In genomic region chr11:1982908-1983600, GRCh38 we compare ENCODE assay signal across 33 cellular contexts. TPM values are rescaled to one million over a fixed set of nuclear protein-coding genes. Genes with fewer than 3 reads are reported as not detected.
"Had no signal": no experiment of that assay in that cellular context is flagged by ENCODE, and none has a peak within 500 bp of the region (broad histone marks: within the 10 kb centered on the region; RNA-seq: fewer than 3 reads in every experiment).

No MANE protein-coding gene starts in this region.

- H3K27ac Mint-ChIP-seq: activated B cell treated with CpG ODN at 0.5 μM for 24 hours; activated CD4-positive, alpha-beta memory T cell treated with anti-CD3 and anti-CD28 coated beads, Interleukin-2, amount 10 ng/mL, durations not matched to agents 7 days and 5 days; activated CD4-positive, alpha-beta T cell treated with anti-CD3 and anti-CD28 coated beads, Interleukin-2, amount 10 ng/mL, durations not matched to agents 7 days and 5 days; activated CD8-positive, alpha-beta memory T cell treated with anti-CD3 and anti-CD28 coated beads, Interleukin-2, amount 10 ng/mL, durations not matched to agents 7 days and 5 days; activated CD8-positive, alpha-beta T cell treated with anti-CD3 and anti-CD28 coated beads, Interleukin-2, amount 10 ng/mL, durations not matched to agents 7 days and 5 days; activated naive CD4-positive, alpha-beta T cell treated with anti-CD3 and anti-CD28 coated beads, Interleukin-2, amount 10 ng/mL, durations not matched to agents 7 days and 5 days; activated naive CD4-positive, alpha-beta T cell treated with anti-CD3 and anti-CD28 coated beads, Interleukin-2, amount 50 U/mL, for 24 hours; activated naive CD8-positive, alpha-beta T cell; activated naive CD8-positive, alpha-beta T cell treated with anti-CD3 and anti-CD28 coated beads, Interleukin-2, amount 10 ng/mL, durations not matched to agents 7 days and 5 days; activated naive CD8-positive, alpha-beta T cell treated with anti-CD3 and anti-CD28 coated beads, Interleukin-2, amount 50 U/mL, for 24 hours; activated T-cell treated with anti-CD3 and anti-CD28 coated beads, Interleukin-2, amount 50 U/mL, for 24 hours; activated T-helper 2 cell treated with anti-CD3 and anti-CD28 coated beads, Interferon-gamma antibody, Interleukin-2, Interleukin-4, amounts not matched to agents 10 μg/mL and 5 μg/mL and 100 μg/mL, durations not matched to agents 14 hours and 24 hours and 36 hours; T-helper 1 cell treated with Interleukin-12 subunit alpha and Interleukin-12 subunit beta and Interleukin-4 antibody, amounts not matched to agents 30 μg/mL and 1 μg/mL, for 36 hours; T-helper 2 cell treated with Interferon-gamma antibody and Interleukin-4, amounts not matched to agents 5 μg/mL and 100 μg/mL, for 36 hours had no signal

- H3K36me3 ChIP-seq: ascending aorta, brain microvascular endothelial cell, breast epithelium had no signal

- FAIRE-seq: TTC549 had no signal

- H3K4me1 ChIP-seq: ascending aorta, breast epithelium had no signal

- ATAC-seq: activated CD8-positive, alpha-beta memory T cell treated with anti-CD3 and anti-CD28 coated beads, Interleukin-2, amount 10 ng/mL, durations not matched to agents 7 days and 5 days; activated CD8-positive, alpha-beta T cell treated with anti-CD3 and anti-CD28 coated beads, Interleukin-2, amount 10 ng/mL, durations not matched to agents 7 days and 5 days; activated naive CD8-positive, alpha-beta T cell treated with anti-CD3 and anti-CD28 coated beads, Interleukin-2, amount 50 U/mL, for 24 hours had no signal

- H3K9me3 Mint-ChIP-seq: activated B cell treated with CpG ODN at 0.5 μM for 24 hours; activated CD4-positive, alpha-beta memory T cell treated with anti-CD3 and anti-CD28 coated beads, Interleukin-2, amount 10 ng/mL, durations not matched to agents 7 days and 5 days; activated CD4-positive, alpha-beta T cell treated with anti-CD3 and anti-CD28 coated beads, Interleukin-2, amount 10 ng/mL, durations not matched to agents 7 days and 5 days; activated naive CD4-positive, alpha-beta T cell treated with anti-CD3 and anti-CD28 coated beads, Interleukin-2, amount 10 ng/mL, durations not matched to agents 7 days and 5 days; activated naive CD4-positive, alpha-beta T cell treated with anti-CD3 and anti-CD28 coated beads, Interleukin-2, amount 50 U/mL, for 24 hours; activated naive CD8-positive, alpha-beta T cell treated with anti-CD3 and anti-CD28 coated beads, Interleukin-2, amount 10 ng/mL, durations not matched to agents 7 days and 5 days; activated naive CD8-positive, alpha-beta T cell treated with anti-CD3 and anti-CD28 coated beads, Interleukin-2, amount 50 U/mL, for 24 hours; activated T-cell treated with anti-CD3 and anti-CD28 coated beads, Interleukin-2, amount 50 U/mL, for 24 hours; activated T-helper 2 cell treated with anti-CD3 and anti-CD28 coated beads, Interferon-gamma antibody, Interleukin-2, Interleukin-4, amounts not matched to agents 10 μg/mL and 5 μg/mL and 100 μg/mL, durations not matched to agents 14 hours and 24 hours and 36 hours; T-helper 1 cell treated with Interleukin-12 subunit alpha and Interleukin-12 subunit beta and Interleukin-4 antibody, amounts not matched to agents 30 μg/mL and 1 μg/mL, for 36 hours; T-helper 2 cell treated with Interferon-gamma antibody and Interleukin-4, amounts not matched to agents 5 μg/mL and 100 μg/mL, for 36 hours had no signal

- H3K27ac ChIP-seq: ascending aorta, brain microvascular endothelial cell, breast epithelium, VCaP had no signal

- H3K27me3 Mint-ChIP-seq: activated B cell treated with CpG ODN at 0.5 μM for 24 hours; activated CD4-positive, alpha-beta memory T cell treated with anti-CD3 and anti-CD28 coated beads, Interleukin-2, amount 10 ng/mL, durations not matched to agents 7 days and 5 days; activated CD4-positive, alpha-beta T cell treated with anti-CD3 and anti-CD28 coated beads, Interleukin-2, amount 10 ng/mL, durations not matched to agents 7 days and 5 days; activated CD8-positive, alpha-beta memory T cell treated with anti-CD3 and anti-CD28 coated beads, Interleukin-2, amount 10 ng/mL, durations not matched to agents 7 days and 5 days; activated naive CD4-positive, alpha-beta T cell treated with anti-CD3 and anti-CD28 coated beads, Interleukin-2, amount 10 ng/mL, durations not matched to agents 7 days and 5 days; activated naive CD4-positive, alpha-beta T cell treated with anti-CD3 and anti-CD28 coated beads, Interleukin-2, amount 50 U/mL, for 24 hours; activated naive CD8-positive, alpha-beta T cell; activated naive CD8-positive, alpha-beta T cell treated with anti-CD3 and anti-CD28 coated beads, Interleukin-2, amount 10 ng/mL, durations not matched to agents 7 days and 5 days; activated naive CD8-positive, alpha-beta T cell treated with anti-CD3 and anti-CD28 coated beads, Interleukin-2, amount 50 U/mL, for 24 hours; activated T-cell treated with anti-CD3 and anti-CD28 coated beads, Interleukin-2, amount 50 U/mL, for 24 hours had no signal

- H3K27me3 ChIP-seq: ascending aorta, brain microvascular endothelial cell, breast epithelium had no signal

- H3K36me3 Mint-ChIP-seq: activated CD8-positive, alpha-beta memory T cell treated with anti-CD3 and anti-CD28 coated beads, Interleukin-2, amount 10 ng/mL, durations not matched to agents 7 days and 5 days; activated naive CD4-positive, alpha-beta T cell treated with anti-CD3 and anti-CD28 coated beads, Interleukin-2, amount 10 ng/mL, durations not matched to agents 7 days and 5 days; activated naive CD4-positive, alpha-beta T cell treated with anti-CD3 and anti-CD28 coated beads, Interleukin-2, amount 50 U/mL, for 24 hours; activated naive CD8-positive, alpha-beta T cell; activated naive CD8-positive, alpha-beta T cell treated with anti-CD3 and anti-CD28 coated beads, Interleukin-2, amount 10 ng/mL, durations not matched to agents 7 days and 5 days had no signal

- H3K4me3 Mint-ChIP-seq: activated B cell treated with CpG ODN at 0.5 μM for 24 hours; activated CD4-positive, alpha-beta memory T cell treated with anti-CD3 and anti-CD28 coated beads, Interleukin-2, amount 10 ng/mL, durations not matched to agents 7 days and 5 days; activated CD4-positive, alpha-beta T cell treated with anti-CD3 and anti-CD28 coated beads, Interleukin-2, amount 10 ng/mL, durations not matched to agents 7 days and 5 days; activated CD8-positive, alpha-beta memory T cell treated with anti-CD3 and anti-CD28 coated beads, Interleukin-2, amount 10 ng/mL, durations not matched to agents 7 days and 5 days; activated CD8-positive, alpha-beta T cell treated with anti-CD3 and anti-CD28 coated beads, Interleukin-2, amount 10 ng/mL, durations not matched to agents 7 days and 5 days; activated naive CD4-positive, alpha-beta T cell treated with anti-CD3 and anti-CD28 coated beads, Interleukin-2, amount 10 ng/mL, durations not matched to agents 7 days and 5 days; activated naive CD4-positive, alpha-beta T cell treated with anti-CD3 and anti-CD28 coated beads, Interleukin-2, amount 50 U/mL, for 24 hours; activated naive CD8-positive, alpha-beta T cell; activated naive CD8-positive, alpha-beta T cell treated with anti-CD3 and anti-CD28 coated beads, Interleukin-2, amount 10 ng/mL, durations not matched to agents 7 days and 5 days; activated naive CD8-positive, alpha-beta T cell treated with anti-CD3 and anti-CD28 coated beads, Interleukin-2, amount 50 U/mL, for 24 hours; activated T-cell treated with anti-CD3 and anti-CD28 coated beads, Interleukin-2, amount 50 U/mL, for 24 hours; T-helper 1 cell treated with Interleukin-12 subunit alpha and Interleukin-12 subunit beta and Interleukin-4 antibody, amounts not matched to agents 30 μg/mL and 1 μg/mL, for 36 hours; T-helper 2 cell treated with Interferon-gamma antibody and Interleukin-4, amounts not matched to agents 5 μg/mL and 100 μg/mL, for 36 hours had no signal

- H3K4me1 Mint-ChIP-seq: activated B cell treated with CpG ODN at 0.5 μM for 24 hours; activated CD4-positive, alpha-beta memory T cell treated with anti-CD3 and anti-CD28 coated beads, Interleukin-2, amount 10 ng/mL, durations not matched to agents 7 days and 5 days; activated CD4-positive, alpha-beta T cell treated with anti-CD3 and anti-CD28 coated beads, Interleukin-2, amount 10 ng/mL, durations not matched to agents 7 days and 5 days; activated CD8-positive, alpha-beta memory T cell treated with anti-CD3 and anti-CD28 coated beads, Interleukin-2, amount 10 ng/mL, durations not matched to agents 7 days and 5 days; activated naive CD4-positive, alpha-beta T cell treated with anti-CD3 and anti-CD28 coated beads, Interleukin-2, amount 10 ng/mL, durations not matched to agents 7 days and 5 days; activated naive CD4-positive, alpha-beta T cell treated with anti-CD3 and anti-CD28 coated beads, Interleukin-2, amount 50 U/mL, for 24 hours; activated naive CD8-positive, alpha-beta T cell treated with anti-CD3 and anti-CD28 coated beads, Interleukin-2, amount 10 ng/mL, durations not matched to agents 7 days and 5 days; activated naive CD8-positive, alpha-beta T cell treated with anti-CD3 and anti-CD28 coated beads, Interleukin-2, amount 50 U/mL, for 24 hours had no signal

- H3K9me3 ChIP-seq: ascending aorta, breast epithelium had no signal

- H3K4me3 ChIP-seq: ascending aorta, breast epithelium had no signal

- DNase-seq: activated B cell treated with CpG ODN at 0.5 μM for 24 hours; activated CD4-positive, alpha-beta memory T cell treated with anti-CD3 and anti-CD28 coated beads, Interleukin-2, amount 10 ng/mL, durations not matched to agents 7 days and 5 days; activated CD4-positive, alpha-beta T cell treated with anti-CD3 and anti-CD28 coated beads for 48 hours; activated CD4-positive, alpha-beta T cell treated with anti-CD3 and anti-CD28 coated beads, Interleukin-2, amount 10 ng/mL, durations not matched to agents 7 days and 5 days; activated CD4-positive, alpha-beta T cell treated with anti-CD3 and anti-CD28 coated beads, Interleukin-2, amount 50 U/mL, for 48 hours; activated CD8-positive, alpha-beta memory T cell treated with anti-CD3 and anti-CD28 coated beads for 24 hours; activated CD8-positive, alpha-beta memory T cell treated with anti-CD3 and anti-CD28 coated beads, Interleukin-2, amount 10 ng/mL, durations not matched to agents 7 days and 5 days; activated CD8-positive, alpha-beta memory T cell treated with anti-CD3 and anti-CD28 coated beads, Interleukin-2, amount 50 U/mL, for 48 hours; activated CD8-positive, alpha-beta T cell treated with anti-CD3 and anti-CD28 coated beads, Interleukin-2, amount 10 ng/mL, durations not matched to agents 7 days and 5 days; activated effector memory CD4-positive, alpha-beta T cell treated with Interleukin-2 at 50 U/mL for 16 hours; activated gamma-delta T cell; activated naive CD4-positive, alpha-beta T cell treated with anti-CD3 and anti-CD28 coated beads, Interleukin-2, amount 10 ng/mL, durations not matched to agents 7 days and 5 days; activated naive CD4-positive, alpha-beta T cell treated with Interleukin-2 at 50 U/mL for 16 hours; activated naive CD8-positive, alpha-beta T cell treated with anti-CD3 and anti-CD28 coated beads, Interleukin-2, amount 50 U/mL, for 24 hours; activated T-cell treated with anti-CD3 and anti-CD28 coated beads, Interleukin-2, amount 50 U/mL, for 24 hours; amygdala; anterior cingulate cortex; brain microvascular endothelial cell; central memory CD4-positive, alpha-beta T cell; cerebellar nuclear complex; T-helper 1 cell; T-helper 2 cell; T-helper 9 cell had no signal

RNA-seq across cellular contexts. Expression of gene H19, which starts 14.6 kb away (rescaled TPM):
- total RNA-seq: activated B cell treated with CpG ODN at 0.5 μM for 24 hours; activated CD4-positive, alpha-beta memory T cell treated with anti-CD3 and anti-CD28 coated beads, Interleukin-2, amount 10 ng/mL, durations not matched to agents 7 days and 5 days; activated CD4-positive, alpha-beta T cell treated with anti-CD3 and anti-CD28 coated beads, Interleukin-2, amount 10 ng/mL, durations not matched to agents 7 days and 5 days; activated CD8-positive, alpha-beta memory T cell treated with anti-CD3 and anti-CD28 coated beads, Interleukin-2, amount 10 ng/mL, durations not matched to agents 7 days and 5 days; activated CD8-positive, alpha-beta T cell treated with anti-CD3 and anti-CD28 coated beads, Interleukin-2, amount 10 ng/mL, durations not matched to agents 7 days and 5 days; activated naive CD8-positive, alpha-beta T cell treated with anti-CD3 and anti-CD28 coated beads, Interleukin-2, amount 10 ng/mL, durations not matched to agents 7 days and 5 days; activated T-helper 2 cell treated with anti-CD3 and anti-CD28 coated beads, Interferon-gamma antibody, Interleukin-2, Interleukin-4, amounts not matched to agents 10 μg/mL and 5 μg/mL and 100 μg/mL, durations not matched to agents 14 hours and 24 hours and 36 hours had no signal
